ENCODE assay signal across 8 cellular contexts in genomic region chr2:205925373-205926337, GRCh38.
A peak's percentile ranks its signal among the peaks of the same experiment; 100 is the strongest.
DNase-seq lines count a peak whose midpoint lies in the region; ATAC-seq, FAIRE-seq and TF ChIP-seq lines count a peak whose summit lies in the region.

No MANE protein-coding gene starts in this region.

- H3K79me2 ChIP-seq in endothelial cell of umbilical vein (ENCODE audit: control insufficient read depth, insufficient read depth, low read length): no peaks in the 10 kb centered on the region

- H2AFZ ChIP-seq in endothelial cell of umbilical vein (ENCODE audit: low read depth, low read length): peak overlapping the region; percentile 97

- H3K27me3 ChIP-seq in BE2C: peaks cover 7% of the 10 kb centered on the region; the same call in 1 of the 2 replicates
- peaks cover 5 to 6% of the 10 kb centered on the region in 2 experiments for H3K27me3 ChIP-seq in endothelial cell of umbilical vein (ENCODE audit: control insufficient read depth in 2 of 2, insufficient read depth in 2 of 2, low read length in 2 of 2)

- dilution Hi-C loops in endothelial cell of umbilical vein (cut with MboI; ENCODE audit: extremely low pct_ligation_motif_present, low sequenced_read_pairs): no loop called here

- H3K9me1 ChIP-seq in endothelial cell of umbilical vein (replicated peaks; ENCODE audit: control insufficient read depth, extremely low read depth, insufficient read depth, low read length): no peaks in the 10 kb centered on the region

- FAIRE-seq in endothelial cell of umbilical vein (lab: Jason Lieb, UNC): peak; percentile 92

- H3K4me2 ChIP-seq in endothelial cell of umbilical vein (ENCODE audit: insufficient read depth, low read length): peak overlapping the region; percentile 72

- H4K20me1 ChIP-seq in endothelial cell of umbilical vein (replicated peaks; ENCODE audit: control insufficient read depth, extremely low read depth, insufficient read depth, low read length): no peaks in the 10 kb centered on the region

- CTCF ChIA-PET in endothelial cell of umbilical vein (lab: Charles Lee): interaction anchor here (0.6 to 8.7 kb wide), 81 partner anchors 9 to 1997 kb away, joined by 3 to 145 read pairs (median 4); partner anchors contain the start of gene NRP2

- peak overlapping the region; percentile 32 for H3K4me3 ChIP-seq in BE2C (ENCODE audit: low read depth, low read length)
- peak overlapping the region in 1 of 3 experiments; percentile 47 for H3K4me3 ChIP-seq in endothelial cell of umbilical vein (replicated peaks in 1 of 3; ENCODE audit: insufficient read depth in 1 of 3, low read depth in 1 of 3, low read length in 3 of 3)

- DNase-seq in BE2C: peak; percentile 86
- peak; percentile 50 for DNase-seq in NCI-H748 treated with DMSO at 0.1 percent for 48 hours (lab: John Stamatoyannopoulos, UW)
- peak; percentile 10 for DNase-seq in activated CD8-positive, alpha-beta memory T cell treated with anti-CD3 and anti-CD28 coated beads, Interleukin-2, amount 50 U/mL, for 1 hour (ENCODE audit: extremely low read depth)
- DNase-seq in endothelial cell of umbilical vein (ENCODE audit: low read depth, low spot score): peak; percentile 79
- peak; percentile 67 for DNase-seq in mucosa of gallbladder (ENCODE audit: low spot score)
- DNase-seq in stimulated activated CD8-positive, alpha-beta memory T cell treated with anti-CD3 and anti-CD28 coated beads, Interleukin-4, amount 100 ng/mL, for 24 hours (ENCODE audit: low read depth): peak; percentile 62

- H3K36me3 ChIP-seq in BE2C: no peaks in the 10 kb centered on the region
- no peaks in the 10 kb centered on the region for H3K36me3 ChIP-seq in endothelial cell of umbilical vein (ENCODE audit: control insufficient read depth in 2 of 2, extremely low read depth in 1 of 2, insufficient read depth in 2 of 2, low read length in 2 of 2)

- POLR2A ChIA-PET in endothelial cell of umbilical vein (lab: Charles Lee): no interaction called here

- H3K4me1 ChIP-seq in BE2C (0 out of 2 replicates have a peak, but pooled peaks cover 3% of the 10 kb centered on the region), endothelial cell of umbilical vein (ENCODE audit: control insufficient read depth, extremely low read depth, insufficient read depth, low read length) (peaks cover 17% of the 10 kb centered on the region)

- TF ChIP-seq CTCF in BE2C (IDR thresholded peaks at IDR 0.05; ENCODE audit: low read depth, low read length) (peak; percentile 89), endothelial cell of umbilical vein (IDR thresholded peaks at IDR 0.05; ENCODE audit: extremely low read depth in 1 of 2, insufficient read depth in 1 of 2, low read depth in 1 of 2, low read length in 2 of 2) (peak; percentile 92 to 96)

- intact Hi-C loops in endothelial cell of umbilical vein (cut with micrococcal nuclease): loop anchor here (1.0 to 10.0 kb wide), 12 partner anchors 22 to 1903 kb away; partner anchors contain the start of gene NRP2

- no peak for TF ChIP-seq POLR2A in endothelial cell of umbilical vein (IDR thresholded peaks at IDR 0.05; ENCODE audit: low read depth, low read length)

- no peak overlapping the region for H3K27ac ChIP-seq in endothelial cell of umbilical vein (ENCODE audit: insufficient read depth, low read depth, low read length)

- H3K9me3 ChIP-seq in BE2C: no peaks in the 10 kb centered on the region
- no peaks in the 10 kb centered on the region for H3K9me3 ChIP-seq in endothelial cell of umbilical vein (replicated peaks; ENCODE audit: control insufficient read depth, insufficient read depth, low read length)

- peak; percentile 81 for ATAC-seq in GM19025 (IDR thresholded peaks at IDR 0.05; ENCODE audit: low read depth, unreplicated experiment)
- peak; percentile 94 for ATAC-seq in HG03159 (IDR thresholded peaks at IDR 0.05; ENCODE audit: unreplicated experiment)

- peak overlapping the region; percentile 60 for H3K9ac ChIP-seq in endothelial cell of umbilical vein (replicated peaks; ENCODE audit: extremely low read depth, insufficient read depth, low read length)

- no TSS peak for BruUV-seq in endothelial cell of umbilical vein (replicated peaks; lab: Mats Ljungman, UMichigan)

TF ChIP-seq in endothelial cell of umbilical vein, 7 proteins besides CTCF, POLR2A, EP300 and RAD21:
- TF ChIP-seq FOS (IDR thresholded peaks at IDR 0.05; ENCODE audit: borderline replicate concordance, insufficient read depth, low read length) (no peak), MYC (IDR thresholded peaks at IDR 0.05; ENCODE audit: low read depth, low read length) (peak; percentile 21)
TF ChIP-seq in endothelial cell of umbilical vein: peak in this region for 1.

Comparison
In these comparisons a context has a peak if more than half of its experiments do, and no peak if none do; other contexts are left out.
1. DNase-seq: peak in every context shown above with its lines; median percentile 86 in BE2C; 79 in endothelial cell of umbilical vein; 67 in mucosa of gallbladder; 62 in stimulated activated CD8-positive, alpha-beta memory T cell treated with anti-CD3 and anti-CD28 coated beads, Interleukin-4, amount 100 ng/mL, for 24 hours; 50 in NCI-H748 treated with DMSO at 0.1 percent for 48 hours; 10 in activated CD8-positive, alpha-beta memory T cell treated with anti-CD3 and anti-CD28 coated beads, Interleukin-2, amount 50 U/mL, for 1 hour.